In the genomic region with DNA sequence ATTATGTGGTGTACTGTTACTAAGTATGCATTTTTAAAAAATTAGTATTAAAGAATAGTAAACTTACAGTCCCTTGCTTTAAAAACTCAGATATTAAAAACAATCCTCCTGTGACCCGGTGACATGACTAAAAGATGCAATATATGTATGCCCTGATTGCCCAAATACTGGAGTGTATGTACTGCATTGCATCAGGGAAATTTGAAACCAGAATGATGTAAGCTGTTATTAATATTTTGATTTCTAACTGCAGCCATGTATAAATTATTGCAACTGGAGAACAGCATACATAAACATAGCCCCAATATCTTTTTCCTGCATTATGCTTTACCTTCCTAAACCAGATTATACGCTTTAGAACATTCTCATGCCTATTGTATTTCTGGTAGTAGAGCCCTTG, we compare ENCODE assay signal across 11 cellular contexts. TPM values are rescaled to one million over a fixed set of nuclear protein-coding genes. Genes with fewer than 3 reads are reported as not detected.
A peak's percentile ranks its signal among the peaks of the same experiment; 100 is the strongest.
DNase-seq lines count a peak whose midpoint lies in the region; ATAC-seq and TF ChIP-seq lines count a peak whose summit lies in the region.
"Had no signal": no experiment of that assay in that cellular context is flagged by ENCODE, and none has a peak within 500 bp of the region (broad histone marks: within the 10 kb centered on the region; RNA-seq: fewer than 3 reads in every experiment).

No MANE protein-coding gene starts in this region.

- DNase-seq in A673 (ENCODE audit: low spot score), result peak; percentile 41
- DNase-seq in CD8-positive, alpha-beta memory T cell, result no peak
- DNase-seq in activated CD4-positive, alpha-beta memory T cell treated with anti-CD3 and anti-CD28 coated beads, Interleukin-2, amount 10 ng/mL, durations not matched to agents 7 days and 5 days, result no peak
- DNase-seq in immature natural killer cell, result no peak
- no peak for DNase-seq in GM13977 (ENCODE audit: low spot score)
- no peak for DNase-seq in NCI-H2029 (lab: John Stamatoyannopoulos, UW)
- DNase-seq in NCI-H2227 treated with DMSO at 0.1 percent for 48 hours (lab: John Stamatoyannopoulos, UW), result no peak
- DNase-seq: central memory CD4-positive, alpha-beta T cell; GDM1; NCI-H1105 treated with DMSO at 0.1 percent for 48 hours had no signal

- H3K27ac Mint-ChIP-seq in CD8-positive, alpha-beta memory T cell, result peak overlapping the region; percentile 19 to 97 (median 90)
- H3K27ac Mint-ChIP-seq in activated CD4-positive, alpha-beta memory T cell treated with anti-CD3 and anti-CD28 coated beads, Interleukin-2, amount 10 ng/mL, durations not matched to agents 7 days and 5 days, result peak overlapping the region; percentile 72
- H3K27ac Mint-ChIP-seq in immature natural killer cell, result peak overlapping the region; percentile 65 to 86 (median 80)

- H3K27me3 ChIP-seq in A673 (replicated peaks; ENCODE audit: insufficient read depth, low read depth, low read length, poor library complexity), result no peaks in the 10 kb centered on the region
- no peaks in the 10 kb centered on the region for H3K27me3 ChIP-seq in CD8-positive, alpha-beta memory T cell (ENCODE audit: insufficient read depth, low read length, poor library complexity, severe bottlenecking)

- intact Hi-C loops in A673 (cut with micrococcal nuclease; ENCODE audit: unreplicated experiment), result no loop called here

- H3K36me3 Mint-ChIP-seq in CD8-positive, alpha-beta memory T cell, result peaks cover 8 to 35% (median 11%) of the 10 kb centered on the region in 3 donors
- H3K36me3 Mint-ChIP-seq in activated CD4-positive, alpha-beta memory T cell treated with anti-CD3 and anti-CD28 coated beads, Interleukin-2, amount 10 ng/mL, durations not matched to agents 7 days and 5 days (ENCODE audit: low read depth), result peaks cover 24% of the 10 kb centered on the region
- peaks cover 8 to 15% (median 9%) of the 10 kb centered on the region in 3 donors for H3K36me3 Mint-ChIP-seq in immature natural killer cell

- POLR2A ChIA-PET in A673 (lab: Charles Lee; ENCODE audit: low non-redundant PET), result interaction anchor here (0.5 to 0.6 kb wide), 2 partner anchors 41 to 144 kb away, joined by 3 to 13 read pairs; no protein-coding TSS in a partner anchor
- POLR2A ChIA-PET in CD8-positive, alpha-beta memory T cell (lab: Charles Lee), result interaction anchor here (0.5 to 2.1 kb wide), 2 partner anchors 11 to 13 kb away, joined by 4 to 9 read pairs; no protein-coding TSS in a partner anchor
- POLR2A ChIA-PET in activated CD4-positive, alpha-beta memory T cell treated with anti-CD3 and anti-CD28 coated beads, Interleukin-2, amount 10 ng/mL, durations not matched to agents 7 days and 5 days (lab: Charles Lee), result interaction anchor here (8.0 to 17.8 kb wide), 2 partner anchors 10 to 18 kb away, joined by 93 to 391 read pairs; no protein-coding TSS in a partner anchor

- peaks cover 28% of the 10 kb centered on the region for H3K4me1 ChIP-seq in A673 (ENCODE audit: insufficient read depth, low read length, poor library complexity, severe bottlenecking)
- peaks cover 43% of the 10 kb centered on the region for H3K4me1 ChIP-seq in CD8-positive, alpha-beta memory T cell (ENCODE audit: insufficient read depth, low read length)

- BruUV-seq in A673 (replicated peaks; lab: Mats Ljungman, UMichigan), result no TSS peak

- peaks cover 50 to 61% (median 60%) of the 10 kb centered on the region in 3 donors for H3K4me1 Mint-ChIP-seq in CD8-positive, alpha-beta memory T cell
- peaks cover 42% of the 10 kb centered on the region for H3K4me1 Mint-ChIP-seq in activated CD4-positive, alpha-beta memory T cell treated with anti-CD3 and anti-CD28 coated beads, Interleukin-2, amount 10 ng/mL, durations not matched to agents 7 days and 5 days
- peaks cover 61 to 62% of the 10 kb centered on the region in 2 donors for H3K4me1 Mint-ChIP-seq in immature natural killer cell

- in situ Hi-C loops in GM13977 (cut with MboI; ENCODE audit: low pct_unique_long_range_greater_than_20kb, low sequenced_read_pairs, unreplicated experiment), result no loop called here

- H3K4me3 Mint-ChIP-seq in CD8-positive, alpha-beta memory T cell, result peak overlapping the region in 5 of 7 donors; percentile 6 to 65 (median 44)
- no peak overlapping the region for H3K4me3 Mint-ChIP-seq in activated CD4-positive, alpha-beta memory T cell treated with anti-CD3 and anti-CD28 coated beads, Interleukin-2, amount 10 ng/mL, durations not matched to agents 7 days and 5 days
- H3K4me3 Mint-ChIP-seq in immature natural killer cell, result peak overlapping the region in 4 of 5 donors; percentile 26 to 49 (median 48)

- no peaks in the 10 kb centered on the region for H3K9me3 ChIP-seq in A673 (ENCODE audit: low read depth, low read length, poor library complexity, severe bottlenecking)
- H3K9me3 ChIP-seq in CD8-positive, alpha-beta memory T cell (ENCODE audit: low read length), result no peaks in the 10 kb centered on the region

- peak overlapping the region; percentile 68 for H3K27ac ChIP-seq in A673 (ENCODE audit: low read depth, low read length, poor library complexity, severe bottlenecking)
- no peak overlapping the region for H3K27ac ChIP-seq in CD8-positive, alpha-beta memory T cell (ENCODE audit: low read depth, low read length)

- H3K9me3 Mint-ChIP-seq in CD8-positive, alpha-beta memory T cell, result no peaks in the 10 kb centered on the region
- no peaks in the 10 kb centered on the region for H3K9me3 Mint-ChIP-seq in activated CD4-positive, alpha-beta memory T cell treated with anti-CD3 and anti-CD28 coated beads, Interleukin-2, amount 10 ng/mL, durations not matched to agents 7 days and 5 days
- H3K9me3 Mint-ChIP-seq in immature natural killer cell, result no peaks in the 10 kb centered on the region

- no peak for ATAC-seq in HG02970 (IDR thresholded peaks at IDR 0.05; ENCODE audit: low FRiP score, unreplicated experiment)

- CTCF ChIA-PET in A673 (lab: Charles Lee), result interaction anchor here (1.0 to 1.9 kb wide), 2 partner anchors 182 to 196 kb away, joined by 3 to 4 read pairs; no protein-coding TSS in a partner anchor
- CTCF ChIA-PET in CD8-positive, alpha-beta memory T cell (lab: Charles Lee), result interaction anchor here (4.6 to 14.6 kb wide), 2 partner anchors 12 to 19 kb away, joined by 22 to 184 read pairs; no protein-coding TSS in a partner anchor
- CTCF ChIA-PET in activated CD4-positive, alpha-beta memory T cell treated with anti-CD3 and anti-CD28 coated beads, Interleukin-2, amount 10 ng/mL, durations not matched to agents 7 days and 5 days (lab: Charles Lee), result interaction anchor here (1.5 to 2.2 kb wide), 2 partner anchors 11 to 19 kb away, joined by 4 to 8 read pairs; no protein-coding TSS in a partner anchor

- no peak overlapping the region for H3K4me3 ChIP-seq in A673 (ENCODE audit: low read depth, low read length, poor library complexity, severe bottlenecking)
- H3K4me3 ChIP-seq in CD8-positive, alpha-beta memory T cell (ENCODE audit: low read length), result no peak overlapping the region

- TF ChIP-seq CTCF in A673 (conservative IDR thresholded peaks at IDR 0.05; ENCODE audit: low read depth, low read length) (no peak), GM13977 (IDR thresholded peaks at IDR 0.05; ENCODE audit: extremely low read depth, insufficient read depth, missing control alignments) (no peak)

- peaks cover 0 to 6% of the 10 kb centered on the region in 2 donors for H3K27me3 Mint-ChIP-seq in CD8-positive, alpha-beta memory T cell
- H3K27me3 Mint-ChIP-seq in activated CD4-positive, alpha-beta memory T cell treated with anti-CD3 and anti-CD28 coated beads, Interleukin-2, amount 10 ng/mL, durations not matched to agents 7 days and 5 days, result no peaks in the 10 kb centered on the region
- peaks cover 21 to 31% (median 23%) of the 10 kb centered on the region in 3 donors for H3K27me3 Mint-ChIP-seq in immature natural killer cell (ENCODE audit: low read depth in 3 of 3)

- H3K36me3 ChIP-seq in A673 (ENCODE audit: insufficient read depth, low read length, poor library complexity, severe bottlenecking), result peaks cover 17% of the 10 kb centered on the region
- peaks cover 10% of the 10 kb centered on the region for H3K36me3 ChIP-seq in CD8-positive, alpha-beta memory T cell (ENCODE audit: insufficient read depth, low read length)

RNA-seq across cellular contexts. Expression of a gene that starts 3.7 kb away (rescaled TPM):
- total RNA-seq in A673 (2021), result 2,297 and 3,307 TPM in 2 replicates
- 1,000 to 10,000 TPM; 3,972 to 4,236 TPM for total RNA-seq in CD8-positive, alpha-beta memory T cell
- 1,494 TPM for polyA plus RNA-seq in CD8-positive, alpha-beta memory T cell
- total RNA-seq in activated CD4-positive, alpha-beta memory T cell treated with anti-CD3 and anti-CD28 coated beads, Interleukin-2, amount 10 ng/mL, durations not matched to agents 7 days and 5 days, result 1,000 to 10,000 TPM; 1,570 to 1,577 TPM
- 1,000 to 10,000 TPM in 1 of 3 donors, 100 to 1,000 TPM in 2; 797 to 1,150 (median 908) TPM for polyA plus RNA-seq in immature natural killer cell
